7 cellular contexts compared by ENCODE assay signal in the genomic region with DNA sequence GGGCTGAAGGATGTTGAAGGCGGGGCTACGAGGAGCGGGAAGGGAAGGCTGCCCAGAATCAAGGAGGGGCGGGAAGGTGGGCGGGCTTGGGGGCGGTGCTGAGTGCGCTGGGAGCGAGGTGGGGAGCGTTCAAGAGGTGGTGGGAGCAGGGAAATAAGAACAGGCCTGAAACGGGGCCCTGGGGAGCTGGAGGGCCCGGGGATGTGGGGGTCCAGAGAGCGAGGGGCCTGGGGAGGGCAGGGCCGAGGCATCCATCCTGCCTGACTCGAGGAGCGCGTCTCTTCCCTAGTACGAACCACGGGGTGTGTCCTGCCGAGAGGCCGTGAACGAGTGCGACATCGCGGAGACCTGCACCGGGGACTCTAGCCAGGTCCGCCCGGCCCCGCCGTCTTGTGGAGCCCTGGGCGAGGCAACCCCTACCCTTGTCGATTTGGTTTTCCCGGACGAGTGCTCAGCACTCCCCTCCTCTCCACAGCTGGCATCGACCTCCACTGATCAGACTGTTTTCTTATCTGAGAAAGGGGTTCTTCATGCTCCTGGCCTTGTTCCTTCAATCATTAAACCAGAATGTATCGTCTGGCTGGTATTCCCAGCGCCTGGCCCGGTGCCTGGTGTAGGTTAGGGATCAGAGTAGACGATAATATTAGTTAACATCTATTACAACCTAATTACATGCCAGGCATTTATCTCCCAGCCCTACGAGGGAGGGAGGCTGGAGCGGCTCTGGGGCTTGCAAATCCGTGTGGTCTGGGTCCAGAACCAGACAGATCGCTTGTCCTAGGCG. TPM values are rescaled to one million over a fixed set of nuclear protein-coding genes. Genes with fewer than 3 reads are reported as not detected.
DNase-seq lines count a peak whose midpoint lies in the region; ATAC-seq and TF ChIP-seq lines count a peak whose summit lies in the region.

No MANE protein-coding gene starts in this region.

- ATAC-seq in GM18870 (IDR thresholded peaks at IDR 0.05; ENCODE audit: unreplicated experiment) (peak; percentile 21), HG03064 (IDR thresholded peaks at IDR 0.05; ENCODE audit: low read depth, unreplicated experiment) (peak; percentile 9), heart left ventricle (peak in 2 of 4 donors; percentile 1 to 2), GM19452 (IDR thresholded peaks at IDR 0.05; ENCODE audit: unreplicated experiment) (no peak)

- peak in 1 of 12 donors; percentile 12 for TF ChIP-seq CTCF in heart left ventricle (IDR thresholded peaks at IDR 0.05)
- TF ChIP-seq CTCF in GM10266 (IDR thresholded peaks at IDR 0.05; ENCODE audit: control insufficient read depth, insufficient read depth, low read depth, missing control alignments): no peak

- peaks cover under 1 to 36% (median 21%) of the 10 kb centered on the region in 12 donors for H3K4me1 ChIP-seq in heart left ventricle

- H3K27ac ChIP-seq in heart left ventricle: peak overlapping the region in 8 of 12 donors; percentile 11 to 82 (median 38)

- no peaks in the 10 kb centered on the region for H3K27me3 ChIP-seq in heart left ventricle

- TF ChIP-seq POLR2A in heart left ventricle (IDR thresholded peaks at IDR 0.05): no peak

- no peaks in the 10 kb centered on the region for H3K9me3 ChIP-seq in heart left ventricle

- peak overlapping the region in 11 of 12 donors; percentile 45 to 74 (median 63) for H3K4me3 ChIP-seq in heart left ventricle

- no peaks in the 10 kb centered on the region for H3K36me3 ChIP-seq in heart left ventricle

- DNase-seq in activated CD4-positive, CD25-positive, alpha-beta regulatory T cell treated with anti-CD3 and anti-CD28 coated beads, Interleukin-2, amount 50 U/mL, for 72 hours: peak; percentile 89
- DNase-seq in heart left ventricle (peak in 1 of 5 donors; percentile 97), retina (peak; percentile 44), GM10266 (ENCODE audit: extremely low spot score) (no peak)

- 11 to 17% (median 14%) methylated on average over 42 to 43 of the region's 43 CpGs for WGBS in heart left ventricle, 4 donors

- intact Hi-C loops in heart left ventricle (cut with DNase I): loop anchor here in 9 of 10 donors (1.0 to 10.0 kb wide), 9 partner anchors 56 to 359 kb away; a partner anchor contains a TSS

RNA-seq across cellular contexts. Expression of a gene that starts 17.2 kb away (rescaled TPM):
- total RNA-seq in heart left ventricle: 10 to 100 TPM in 6 of 9 donors, 1 to 10 TPM in 3; 6.6 to 24.6 (median 12.6) TPM
- polyA plus RNA-seq in heart left ventricle: 1 to 10 TPM; 1.8 to 9.3 TPM

RNA-seq across cellular contexts. Expression of a gene that starts 54.1 kb away (rescaled TPM):
- total RNA-seq in heart left ventricle: 10 to 100 TPM; 16.8 to 60.8 (median 24.9) TPM
- polyA plus RNA-seq in heart left ventricle: 10 to 100 TPM; 14.2 to 29.9 TPM
